ENCODE assay signal across 16 cellular contexts in genomic region chr21:29007801-29008200, GRCh38.
"Had no signal": no experiment of that assay in that cellular context is flagged by ENCODE, and none has a peak within 500 bp of the region (broad histone marks: within the 10 kb centered on the region; RNA-seq: fewer than 3 reads in every experiment).

No MANE protein-coding gene starts in this region.

- H3K9me3 Mint-ChIP-seq: activated B cell treated with CpG ODN at 0.5 μM for 24 hours; activated CD4-positive, alpha-beta T cell treated with anti-CD3 and anti-CD28 coated beads, Interleukin-2, amount 10 ng/mL, durations not matched to agents 24 days and 14 days; naive B cell; stimulated activated naive B cell treated with anti-CD40 and anti-IgM and Interleukin-4, amounts not matched to agents 10 μg/mL and 1 μg/mL and 100 μg/mL, for 72 hours had no signal

- H3K27me3 ChIP-seq: gastroesophageal sphincter, heart right ventricle, neutrophil, tibial nerve had no signal

- DNase-seq: activated B cell treated with CpG ODN at 0.5 μM for 24 hours; activated CD4-positive, alpha-beta T cell treated with anti-CD3 and anti-CD28 coated beads, Interleukin-2, amount 10 ng/mL, durations not matched to agents 24 days and 14 days; activated CD8-positive, alpha-beta T cell treated with anti-CD3 and anti-CD28 coated beads, Interleukin-2, amount 10 ng/mL, durations not matched to agents 7 days and 5 days; activated naive CD4-positive, alpha-beta T cell treated with Interleukin-2 at 50 U/mL for 16 hours; anterior cingulate cortex; heart right ventricle; naive B cell; retina; stimulated activated CD4-positive, alpha-beta T cell treated with anti-CD3 and anti-CD28 coated beads, Interleukin-15, amount 100 ng/mL, for 24 hours; stimulated activated CD4-positive, alpha-beta T cell treated with anti-CD3 and anti-CD28 coated beads, Interleukin-4, amount 100 ng/mL, for 1 hour; stimulated activated naive B cell treated with anti-CD40 and anti-IgM and Interleukin-4, amounts not matched to agents 10 μg/mL and 1 μg/mL and 100 μg/mL, for 72 hours; SW 1271 had no signal

- H3K9me3 ChIP-seq: gastroesophageal sphincter, heart right ventricle, neutrophil, tibial nerve had no signal

- H3K27ac ChIP-seq: gastroesophageal sphincter, heart right ventricle, neutrophil, tibial nerve had no signal

- ATAC-seq: activated CD8-positive, alpha-beta T cell treated with anti-CD3 and anti-CD28 coated beads, Interleukin-2, amount 10 ng/mL, durations not matched to agents 7 days and 5 days; gastroesophageal sphincter; heart right ventricle; left lobe of liver; stimulated activated naive B cell treated with anti-CD40 and anti-IgM and Interleukin-4, amounts not matched to agents 10 μg/mL and 1 μg/mL and 100 μg/mL, for 72 hours had no signal

- H3K4me3 Mint-ChIP-seq: activated B cell treated with CpG ODN at 0.5 μM for 24 hours; activated CD4-positive, alpha-beta T cell treated with anti-CD3 and anti-CD28 coated beads, Interleukin-2, amount 10 ng/mL, durations not matched to agents 24 days and 14 days; activated CD8-positive, alpha-beta T cell treated with anti-CD3 and anti-CD28 coated beads, Interleukin-2, amount 10 ng/mL, durations not matched to agents 7 days and 5 days; stimulated activated naive B cell treated with anti-CD40 and anti-IgM and Interleukin-4, amounts not matched to agents 10 μg/mL and 1 μg/mL and 100 μg/mL, for 72 hours had no signal

- H3K4me3 ChIP-seq: gastroesophageal sphincter, heart right ventricle, tibial nerve had no signal

- H3K27me3 Mint-ChIP-seq: activated B cell treated with CpG ODN at 0.5 μM for 24 hours; activated CD4-positive, alpha-beta T cell treated with anti-CD3 and anti-CD28 coated beads, Interleukin-2, amount 10 ng/mL, durations not matched to agents 24 days and 14 days; naive B cell; stimulated activated naive B cell treated with anti-CD40 and anti-IgM and Interleukin-4, amounts not matched to agents 10 μg/mL and 1 μg/mL and 100 μg/mL, for 72 hours had no signal

- H3K36me3 ChIP-seq: neutrophil had no signal

- H3K27ac Mint-ChIP-seq: activated B cell treated with CpG ODN at 0.5 μM for 24 hours; activated CD4-positive, alpha-beta T cell treated with anti-CD3 and anti-CD28 coated beads, Interleukin-2, amount 10 ng/mL, durations not matched to agents 24 days and 14 days; activated CD8-positive, alpha-beta T cell treated with anti-CD3 and anti-CD28 coated beads, Interleukin-2, amount 10 ng/mL, durations not matched to agents 7 days and 5 days; stimulated activated naive B cell treated with anti-CD40 and anti-IgM and Interleukin-4, amounts not matched to agents 10 μg/mL and 1 μg/mL and 100 μg/mL, for 72 hours had no signal
